ENCODE assay signal across 8 cellular contexts in the genomic region with DNA sequence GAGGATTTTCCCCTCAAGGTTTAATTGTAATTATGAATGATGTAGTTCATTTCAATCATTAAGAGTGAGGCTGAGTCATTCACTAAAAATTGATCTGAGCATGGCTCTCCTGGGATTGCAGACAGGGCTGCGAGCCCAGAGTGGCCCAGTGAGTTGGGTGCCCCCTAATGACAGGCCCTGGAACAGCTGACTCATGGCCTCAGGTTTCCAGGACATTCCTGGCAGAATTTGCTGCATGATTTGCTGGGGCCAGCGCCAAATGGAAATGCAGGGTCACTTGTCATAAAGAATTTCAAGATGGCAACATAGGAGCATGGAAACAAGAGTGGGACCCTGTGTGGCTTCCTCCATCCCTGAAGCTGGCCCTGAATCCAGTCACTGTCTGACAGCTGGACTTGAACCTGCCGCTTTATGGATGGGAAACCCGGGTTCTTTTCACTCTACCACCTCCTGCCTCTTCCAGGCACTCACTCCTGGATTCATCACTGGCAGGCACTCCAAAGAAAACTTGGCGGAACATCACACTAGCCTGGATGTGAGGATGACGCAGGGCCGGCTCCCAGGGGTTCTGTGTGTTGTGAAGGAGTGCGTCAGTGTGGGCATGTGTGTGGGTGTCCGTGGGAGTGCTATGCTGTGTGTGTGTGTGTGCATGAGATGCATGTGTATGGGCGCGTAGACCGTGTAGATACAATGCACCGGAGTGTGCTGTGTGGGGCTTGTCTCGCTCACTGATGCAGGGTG. TPM values are rescaled to one million over a fixed set of nuclear protein-coding genes. Genes with fewer than 3 reads are reported as not detected.
A peak's percentile ranks its signal among the peaks of the same experiment; 100 is the strongest.
DNase-seq lines count a peak whose midpoint lies in the region; ATAC-seq and TF ChIP-seq lines count a peak whose summit lies in the region.

No MANE protein-coding gene starts in this region.

- DNase-seq in ELR (ENCODE audit: low read depth) (peak; percentile 68), IMR-90 (peak; percentile 58), SKM-1 treated with dmso at 0.1 percent for 144 hours (lab: John Stamatoyannopoulos, UW; ENCODE audit: unreplicated experiment) (peak; percentile 23), left ventricle myocardium superior (peak; percentile 49), thoracic aorta (ENCODE audit: low spot score) (no peak)
- no peak for DNase-seq in stimulated activated CD4-positive, alpha-beta T cell treated with anti-CD3 and anti-CD28 coated beads, Interleukin-2, amount 100 ng/mL, for 48 hours

- H3K9me1 ChIP-seq in IMR-90 (ENCODE audit: insufficient read depth, low read length): no peaks in the 10 kb centered on the region

- peak; percentile 56 for TF ChIP-seq RAD21 in IMR-90 (IDR thresholded peaks at IDR 0.05; ENCODE audit: low read length)

- H2BK5ac ChIP-seq in IMR-90 (ENCODE audit: low read depth, low read length, poor library complexity, severe bottlenecking): no peak overlapping the region

- no peak overlapping the region for H3K4me2 ChIP-seq in IMR-90 (ENCODE audit: low read depth, low read length)

- no peaks in the 10 kb centered on the region for H3K79me1 ChIP-seq in IMR-90 (ENCODE audit: low read depth in 1 of 2, low read length in 2 of 2)

- H2AFZ ChIP-seq in IMR-90 (replicated peaks; ENCODE audit: low read length, poor library complexity): peak overlapping the region; percentile 21

- H3K9ac ChIP-seq in IMR-90 (ENCODE audit: low read depth, low read length): no peak overlapping the region

- POLR2A ChIA-PET in IMR-90 (lab: Charles Lee; ENCODE audit: unreplicated experiment): no interaction called here

- peak; percentile 64 for TF ChIP-seq CTCF in IMR-90 (conservative IDR thresholded peaks at IDR 0.05; ENCODE audit: low read depth, low read length)
- peak; percentile 26 for TF ChIP-seq CTCF in thoracic aorta (IDR thresholded peaks at IDR 0.05)

- H2BK20ac ChIP-seq in IMR-90 (ENCODE audit: low read depth, low read length): no peak overlapping the region

- no peak overlapping the region for H2AK5ac ChIP-seq in IMR-90 (ENCODE audit: low read depth, low read length)

- no peaks in the 10 kb centered on the region for H3K36me3 ChIP-seq in IMR-90 (ENCODE audit: control insufficient read depth, insufficient read depth, low read length)
- no peaks in the 10 kb centered on the region for H3K36me3 ChIP-seq in thoracic aorta

- H3K56ac ChIP-seq in IMR-90 (ENCODE audit: extremely low read depth, insufficient read depth, low read length): no peak overlapping the region

- ATAC-seq in IMR-90 (ENCODE audit: low read depth) (peak; percentile 85), left ventricle myocardium superior (peak; percentile 79), thoracic aorta (ENCODE audit: insufficient number of reproducible peaks, low FRiP score, low read depth) (no peak), HG02798 (IDR thresholded peaks at IDR 0.05; ENCODE audit: poor library complexity, unreplicated experiment) (no peak), HG03354 (IDR thresholded peaks at IDR 0.05; ENCODE audit: poor library complexity, severe bottlenecking, unreplicated experiment) (no peak)

- intact Hi-C loops in IMR-90 (cut with micrococcal nuclease) (loop anchor here (10.0 kb wide), 1 partner anchor 138 kb away; no protein-coding TSS in a partner anchor), left ventricle myocardium superior (cut with micrococcal nuclease) (no loop called here)

- no peak overlapping the region for H4K8ac ChIP-seq in IMR-90 (ENCODE audit: low read depth in 2 of 2, low read length in 2 of 2)

- no peak overlapping the region for H4K91ac ChIP-seq in IMR-90 (ENCODE audit: insufficient read depth, low read depth, low read length)

- CTCF ChIA-PET in IMR-90 (lab: Yijun Ruan, JAX): interaction anchor here (1.2 kb wide), 1 partner anchor 15 kb away, joined by 3 read pairs; the partner anchor contains the start of gene OTOF

- H3K14ac ChIP-seq in IMR-90 (replicated peaks; ENCODE audit: low read depth, low read length): no peak overlapping the region

- no peak overlapping the region for H3K23ac ChIP-seq in IMR-90 (ENCODE audit: low read depth, low read length)

- H2BK15ac ChIP-seq in IMR-90 (ENCODE audit: low read depth, low read length): no peak overlapping the region

- no peak overlapping the region for H3K18ac ChIP-seq in IMR-90 (ENCODE audit: low read depth, low read length)

- H3K9me3 ChIP-seq in IMR-90 (ENCODE audit: control insufficient read depth, insufficient read depth, low read length): no peaks in the 10 kb centered on the region
- H3K9me3 ChIP-seq in thoracic aorta: no peaks in the 10 kb centered on the region

- no peak overlapping the region for H4K5ac ChIP-seq in IMR-90 (ENCODE audit: low read depth, low read length)

- WGBS in IMR-90 (ENCODE audit: extremely low coverage in 2 of 2, insufficient read length in 1 of 2), 2 experiments: 100% methylated on average over 1 of the region's 14 CpGs; no CpG with 5 or more reads in 1 of the 2 experiments

- H3K4me1 ChIP-seq in IMR-90 (ENCODE audit: control insufficient read depth, insufficient read depth, low read length): no peaks in the 10 kb centered on the region
- H3K4me1 ChIP-seq in thoracic aorta (ENCODE audit: control insufficient read depth in 1 of 2, low read depth in 2 of 2): no peaks in the 10 kb centered on the region

- H3K4me3 ChIP-seq in IMR-90 (ENCODE audit: insufficient read depth, low read depth, low read length): no peak overlapping the region
- no peak overlapping the region for H3K4me3 ChIP-seq in thoracic aorta

- H3K4ac ChIP-seq in IMR-90 (ENCODE audit: low read depth, low read length): no peak overlapping the region

- H4K20me1 ChIP-seq in IMR-90 (ENCODE audit: insufficient read depth, low read length): no peaks in the 10 kb centered on the region

- TF ChIP-seq POLR2A in IMR-90 (IDR thresholded peaks at IDR 0.05; ENCODE audit: low read depth, low read length): no peak

- in situ Hi-C loops in IMR-90 (cut with MboI; ENCODE audit: low sequenced_read_pairs): no loop called here

- no peak overlapping the region for H2BK120ac ChIP-seq in IMR-90 (ENCODE audit: low read depth, low read length)

- no TSS peak for BruUV-seq in IMR-90 (replicated peaks; lab: Mats Ljungman, UMichigan)

- H2AK9ac ChIP-seq in IMR-90 (replicated peaks; ENCODE audit: low read depth, low read length, poor library complexity): no peak overlapping the region

- H3K27ac ChIP-seq in IMR-90 (ENCODE audit: insufficient read depth, low read length) (no peak overlapping the region), thoracic aorta (no peak overlapping the region)

- H3K27me3 ChIP-seq in IMR-90 (ENCODE audit: control insufficient read depth, insufficient read depth, low read length): peaks cover 7% of the 10 kb centered on the region; the same call in 1 of the 2 replicates
- no peaks in the 10 kb centered on the region for H3K27me3 ChIP-seq in thoracic aorta (replicated peaks; ENCODE audit: insufficient read depth)

- dilution Hi-C loops in IMR-90 (cut with HindIII; ENCODE audit: low sequenced_read_pairs, unreplicated experiment): no loop called here

TF ChIP-seq in IMR-90, 13 proteins besides CTCF, POLR2A, EP300 and RAD21:
- no peak for TF ChIP-seq FOS (IDR thresholded peaks at IDR 0.05; ENCODE audit: low read depth, low read length)
- TF ChIP-seq MAFK (IDR thresholded peaks at IDR 0.05; ENCODE audit: low read depth, low read length): peak; percentile 54; the same call in 1 of the 2 replicates
- TF ChIP-seq RCOR1 (IDR thresholded peaks at IDR 0.05; ENCODE audit: insufficient replicate concordance, low read length): no peak
- no peak for TF ChIP-seq RFX5 (IDR thresholded peaks at IDR 0.05; ENCODE audit: low read depth, low read length)
- peak; percentile 31; the same call in 1 of the 2 replicates for TF ChIP-seq SMC3 (IDR thresholded peaks at IDR 0.05; ENCODE audit: low read depth, low read length)
- peak; percentile 74 for TF ChIP-seq NFE2L2 (IDR thresholded peaks at IDR 0.05; ENCODE audit: low read depth, low read length)

RNA-seq across cellular contexts. Expression of gene OTOF, which starts 15.2 kb away (rescaled TPM):
- total RNA-seq in IMR-90 (2012; rRNA removed) (not detected in 2 replicates), left ventricle myocardium superior (not detected), thoracic aorta (under 1 TPM in 1 of 2 donors, not detected in 1; 0.28 TPM)
- polyA plus RNA-seq in IMR-90 (2012; rRNA removed): 0.03 TPM in 1 of 2 replicates, not detected in the other
- polyA plus RNA-seq in IMR-90 (2012; cell fraction: cytosol; rRNA removed): 0.01 and 0.02 TPM in 2 replicates
- polyA plus RNA-seq in IMR-90 (2012; cell fraction: nucleus; rRNA removed; ENCODE audit: low replicate concordance): 0.05 and 0.16 TPM in 2 replicates

Comparison
In these comparisons a context has a peak if more than half of its experiments do, and no peak if none do; other contexts are left out.
1. DNase-seq: peak in ELR (single experiment), IMR-90 (single experiment), SKM-1 treated with dmso at 0.1 percent for 144 hours (single experiment) and left ventricle myocardium superior (single experiment); none in thoracic aorta (single experiment) and stimulated activated CD4-positive, alpha-beta T cell treated with anti-CD3 and anti-CD28 coated beads, Interleukin-2, amount 100 ng/mL, for 48 hours (0 of 2).
2. ATAC-seq: peak in IMR-90 (single experiment) and left ventricle myocardium superior (single experiment); none in thoracic aorta (single experiment), HG02798 (single experiment) and HG03354 (single experiment).